1 cellular context compared by ENCODE assay signal in the genomic region with DNA sequence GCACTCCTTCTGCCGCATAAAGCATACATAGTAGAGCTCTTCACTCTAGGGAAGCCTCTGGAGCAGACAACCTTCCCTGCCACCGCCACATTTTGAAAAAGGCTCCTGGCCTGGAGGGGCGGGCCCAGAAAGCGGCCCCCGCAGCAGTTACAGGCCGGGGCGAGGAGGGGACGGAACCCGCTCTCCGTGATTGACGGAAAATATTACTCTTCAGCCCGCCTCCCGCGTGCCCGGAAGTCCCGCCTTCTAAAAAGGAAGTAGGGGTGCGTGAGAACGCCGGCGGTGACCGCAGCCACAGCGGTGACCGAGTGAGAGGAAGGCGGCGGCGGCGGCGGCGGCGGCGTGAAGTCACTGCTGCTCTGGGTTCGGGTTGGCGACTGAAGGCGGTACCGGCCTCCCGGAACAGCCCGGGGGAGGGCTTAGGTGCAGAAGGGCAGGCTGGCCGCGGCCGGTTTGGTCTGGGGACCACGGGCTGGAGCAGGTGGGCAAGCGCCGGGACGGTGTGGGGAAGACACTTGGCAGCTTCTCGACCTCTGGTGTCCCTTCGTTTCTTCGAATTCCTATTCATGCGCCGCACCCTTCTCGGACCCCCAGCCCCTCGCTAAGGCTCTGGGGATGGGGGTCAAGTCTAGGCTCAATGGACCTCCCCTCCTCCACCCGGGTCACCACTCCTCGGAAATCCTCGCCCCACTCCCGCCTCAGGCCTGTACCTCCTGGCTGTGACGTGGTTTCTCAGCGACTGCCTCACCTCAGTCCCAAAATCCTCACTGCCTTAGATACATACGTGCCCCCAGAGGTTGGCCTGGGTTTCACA.
TF ChIP-seq lines count a peak whose summit lies in the region.

A gene (plus strand): TSS at position 295 of the 814 bp plus-strand sequence. CDS start 729 bp downstream, outside the sequence.

TF ChIP-seq in SK-N-SH, 30 proteins besides CTCF, POLR2A, EP300 and RAD21 (continued from another document):
- TF ChIP-seq, protein P1, sequence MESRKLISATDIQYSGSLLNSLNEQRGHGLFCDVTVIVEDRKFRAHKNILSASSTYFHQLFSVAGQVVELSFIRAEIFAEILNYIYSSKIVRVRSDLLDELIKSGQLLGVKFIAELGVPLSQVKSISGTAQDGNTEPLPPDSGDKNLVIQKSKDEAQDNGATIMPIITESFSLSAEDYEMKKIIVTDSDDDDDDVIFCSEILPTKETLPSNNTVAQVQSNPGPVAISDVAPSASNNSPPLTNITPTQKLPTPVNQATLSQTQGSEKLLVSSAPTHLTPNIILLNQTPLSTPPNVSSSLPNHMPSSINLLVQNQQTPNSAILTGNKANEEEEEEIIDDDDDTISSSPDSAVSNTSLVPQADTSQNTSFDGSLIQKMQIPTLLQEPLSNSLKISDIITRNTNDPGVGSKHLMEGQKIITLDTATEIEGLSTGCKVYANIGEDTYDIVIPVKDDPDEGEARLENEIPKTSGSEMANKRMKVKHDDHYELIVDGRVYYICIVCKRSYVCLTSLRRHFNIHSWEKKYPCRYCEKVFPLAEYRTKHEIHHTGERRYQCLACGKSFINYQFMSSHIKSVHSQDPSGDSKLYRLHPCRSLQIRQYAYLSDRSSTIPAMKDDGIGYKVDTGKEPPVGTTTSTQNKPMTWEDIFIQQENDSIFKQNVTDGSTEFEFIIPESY (IDR thresholded peaks at IDR 0.05; ENCODE audit: borderline replicate concordance, low read depth), result no peak
- TF ChIP-seq, protein P2, sequence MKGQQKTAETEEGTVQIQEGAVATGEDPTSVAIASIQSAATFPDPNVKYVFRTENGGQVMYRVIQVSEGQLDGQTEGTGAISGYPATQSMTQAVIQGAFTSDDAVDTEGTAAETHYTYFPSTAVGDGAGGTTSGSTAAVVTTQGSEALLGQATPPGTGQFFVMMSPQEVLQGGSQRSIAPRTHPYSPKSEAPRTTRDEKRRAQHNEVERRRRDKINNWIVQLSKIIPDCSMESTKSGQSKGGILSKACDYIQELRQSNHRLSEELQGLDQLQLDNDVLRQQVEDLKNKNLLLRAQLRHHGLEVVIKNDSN (IDR thresholded peaks at IDR 0.05; ENCODE audit: borderline replicate concordance, low read depth), result peak; percentile 54; the same call in 1 of the 2 replicates
- TF ChIP-seq ELF1 (IDR thresholded peaks at IDR 0.05), result 0 out of 2 replicates have a peak, but pooled peaks have one; percentile 26
- TF ChIP-seq, protein P3, sequence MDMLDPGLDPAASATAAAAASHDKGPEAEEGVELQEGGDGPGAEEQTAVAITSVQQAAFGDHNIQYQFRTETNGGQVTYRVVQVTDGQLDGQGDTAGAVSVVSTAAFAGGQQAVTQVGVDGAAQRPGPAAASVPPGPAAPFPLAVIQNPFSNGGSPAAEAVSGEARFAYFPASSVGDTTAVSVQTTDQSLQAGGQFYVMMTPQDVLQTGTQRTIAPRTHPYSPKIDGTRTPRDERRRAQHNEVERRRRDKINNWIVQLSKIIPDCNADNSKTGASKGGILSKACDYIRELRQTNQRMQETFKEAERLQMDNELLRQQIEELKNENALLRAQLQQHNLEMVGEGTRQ (IDR thresholded peaks at IDR 0.05; ENCODE audit: borderline replicate concordance, low read depth, low read length), result no peak
- no peak for TF ChIP-seq TEAD4 (IDR thresholded peaks at IDR 0.05; ENCODE audit: borderline replicate concordance, insufficient read depth)
- no peak for TF ChIP-seq SMC3 (IDR thresholded peaks at IDR 0.05; ENCODE audit: low read depth, low read length)
- peak; percentile 33; the same call in 1 of the 2 replicates for TF ChIP-seq POLR2AphosphoS5 (IDR thresholded peaks at IDR 0.05; ENCODE audit: low read depth, low read length)
- TF ChIP-seq CHD2 (IDR thresholded peaks at IDR 0.05; ENCODE audit: low read length, partially characterized antibody), result no peak
- TF ChIP-seq, protein P4, sequence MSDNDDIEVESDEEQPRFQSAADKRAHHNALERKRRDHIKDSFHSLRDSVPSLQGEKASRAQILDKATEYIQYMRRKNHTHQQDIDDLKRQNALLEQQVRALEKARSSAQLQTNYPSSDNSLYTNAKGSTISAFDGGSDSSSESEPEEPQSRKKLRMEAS (IDR thresholded peaks at IDR 0.05; ENCODE audit: low read depth), result 0 out of 2 replicates have a peak, but pooled peaks have one; percentile 37
- TF ChIP-seq GABPA (IDR thresholded peaks at IDR 0.05; ENCODE audit: low read depth), result peak; percentile 94
- TF ChIP-seq TCF12 (IDR thresholded peaks at IDR 0.05), result no peak
- TF ChIP-seq, protein P5, sequence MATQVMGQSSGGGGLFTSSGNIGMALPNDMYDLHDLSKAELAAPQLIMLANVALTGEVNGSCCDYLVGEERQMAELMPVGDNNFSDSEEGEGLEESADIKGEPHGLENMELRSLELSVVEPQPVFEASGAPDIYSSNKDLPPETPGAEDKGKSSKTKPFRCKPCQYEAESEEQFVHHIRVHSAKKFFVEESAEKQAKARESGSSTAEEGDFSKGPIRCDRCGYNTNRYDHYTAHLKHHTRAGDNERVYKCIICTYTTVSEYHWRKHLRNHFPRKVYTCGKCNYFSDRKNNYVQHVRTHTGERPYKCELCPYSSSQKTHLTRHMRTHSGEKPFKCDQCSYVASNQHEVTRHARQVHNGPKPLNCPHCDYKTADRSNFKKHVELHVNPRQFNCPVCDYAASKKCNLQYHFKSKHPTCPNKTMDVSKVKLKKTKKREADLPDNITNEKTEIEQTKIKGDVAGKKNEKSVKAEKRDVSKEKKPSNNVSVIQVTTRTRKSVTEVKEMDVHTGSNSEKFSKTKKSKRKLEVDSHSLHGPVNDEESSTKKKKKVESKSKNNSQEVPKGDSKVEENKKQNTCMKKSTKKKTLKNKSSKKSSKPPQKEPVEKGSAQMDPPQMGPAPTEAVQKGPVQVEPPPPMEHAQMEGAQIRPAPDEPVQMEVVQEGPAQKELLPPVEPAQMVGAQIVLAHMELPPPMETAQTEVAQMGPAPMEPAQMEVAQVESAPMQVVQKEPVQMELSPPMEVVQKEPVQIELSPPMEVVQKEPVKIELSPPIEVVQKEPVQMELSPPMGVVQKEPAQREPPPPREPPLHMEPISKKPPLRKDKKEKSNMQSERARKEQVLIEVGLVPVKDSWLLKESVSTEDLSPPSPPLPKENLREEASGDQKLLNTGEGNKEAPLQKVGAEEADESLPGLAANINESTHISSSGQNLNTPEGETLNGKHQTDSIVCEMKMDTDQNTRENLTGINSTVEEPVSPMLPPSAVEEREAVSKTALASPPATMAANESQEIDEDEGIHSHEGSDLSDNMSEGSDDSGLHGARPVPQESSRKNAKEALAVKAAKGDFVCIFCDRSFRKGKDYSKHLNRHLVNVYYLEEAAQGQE (IDR thresholded peaks at IDR 0.05; ENCODE audit: low read depth, low read length), result no peak
- TF ChIP-seq RXRA (IDR thresholded peaks at IDR 0.05; ENCODE audit: borderline replicate concordance, low read depth), result no peak
